In the genomic region with DNA sequence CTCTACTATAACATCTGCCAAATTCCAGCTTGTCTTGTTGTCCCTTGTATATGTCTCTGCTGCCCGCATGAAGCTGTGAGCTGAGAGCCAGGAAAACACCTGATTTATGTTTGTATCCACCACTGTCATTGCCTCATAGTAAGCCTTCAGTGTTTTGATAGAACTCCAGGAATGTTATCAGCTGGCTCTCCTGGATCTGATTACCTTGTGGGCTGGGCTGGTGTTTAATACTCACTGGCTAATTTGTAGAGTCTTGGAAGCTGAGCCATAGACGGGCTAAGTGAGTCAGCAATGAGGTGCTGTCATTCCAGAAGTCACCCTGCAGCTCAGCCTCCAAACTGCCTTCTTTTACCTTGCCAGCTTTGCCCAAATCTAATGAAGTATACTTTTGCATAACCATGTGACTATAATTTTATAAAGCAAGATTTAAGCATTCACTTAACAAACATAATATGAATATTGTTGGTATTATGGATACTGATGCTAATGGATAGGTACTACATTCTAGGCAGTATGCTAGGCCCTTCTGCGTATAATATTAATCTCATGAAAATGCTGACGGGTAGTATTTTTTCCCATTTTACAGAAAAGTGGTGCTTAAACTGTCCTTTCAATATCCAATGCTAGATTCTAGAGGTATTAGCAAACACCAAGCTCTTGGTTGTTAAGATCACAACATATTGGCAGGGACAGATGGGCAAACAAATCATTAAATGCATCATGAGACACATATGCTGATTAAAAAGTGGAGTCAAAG, we compare ENCODE assay signal across 14 cellular contexts.
DNase-seq lines count a peak whose midpoint lies in the region; ATAC-seq and TF ChIP-seq lines count a peak whose summit lies in the region.
"Had no signal": no experiment of that assay in that cellular context is flagged by ENCODE, and none has a peak within 500 bp of the region (broad histone marks: within the 10 kb centered on the region; RNA-seq: fewer than 3 reads in every experiment).

No MANE protein-coding gene starts in this region.

- H3K27me3 ChIP-seq in Caco-2 (replicated peaks; ENCODE audit: control insufficient read depth, insufficient read depth, low read length) (no peaks in the 10 kb centered on the region), liver (ENCODE audit: control insufficient read depth in 4 of 4, insufficient read depth in 4 of 4, low read length in 3 of 4) (no peaks in the 10 kb centered on the region)
- H3K27me3 ChIP-seq: neutrophil, Peyer's patch, thyroid gland had no signal

- peak overlapping the region in 1 of 2 donors; percentile 11 for H3K9ac ChIP-seq in liver (ENCODE audit: low read depth in 1 of 2, low read length in 2 of 2)

- CTCF ChIA-PET in Caco-2 (lab: Charles Lee), result interaction anchor here (0.5 to 1.0 kb wide), 3 partner anchors 26 to 194 kb away, joined by 3 read pairs; no protein-coding TSS in a partner anchor

- TF ChIP-seq RAD21 in liver (IDR thresholded peaks at IDR 0.05), result peak; percentile 57 to 67

- H3K4me1 Mint-ChIP-seq in Caco-2 (ENCODE audit: low read depth, unreplicated experiment) (peaks cover 52% of the 10 kb centered on the region), immature natural killer cell (peaks cover 14 to 18% of the 10 kb centered on the region in 2 donors)
- H3K4me1 Mint-ChIP-seq: activated T-helper 17 cell treated with anti-CD3 and anti-CD28 coated beads, Interleukin-2, amount 50 U/mL, for 72 hours had no signal

- H3K36me3 Mint-ChIP-seq in Caco-2 (ENCODE audit: insufficient read depth, unreplicated experiment), result no peaks in the 10 kb centered on the region
- no peaks in the 10 kb centered on the region for H3K36me3 Mint-ChIP-seq in immature natural killer cell
- H3K36me3 Mint-ChIP-seq: brain had no signal

- peak overlapping the region in 1 of 2 donors; percentile 3 for H3K27ac ChIP-seq in liver (ENCODE audit: low read depth in 1 of 2, low read length in 2 of 2)
- H3K27ac ChIP-seq: neutrophil, thyroid gland had no signal

- H3K9me3 ChIP-seq in Caco-2 (no peaks in the 10 kb centered on the region), liver (ENCODE audit: control insufficient read depth in 4 of 4, low read length in 3 of 4) (no peaks in the 10 kb centered on the region)
- H3K9me3 ChIP-seq: neutrophil, Peyer's patch, thyroid gland had no signal

- H3K4me3 ChIP-seq in Caco-2 (ENCODE audit: low read depth, low read length) (no peak overlapping the region), LNCaP clone FGC (ENCODE audit: low read depth, low read length) (no peak overlapping the region), astrocyte of the spinal cord (ENCODE audit: low read depth, low read length) (no peak overlapping the region), liver (ENCODE audit: low read depth in 1 of 3, low read length in 3 of 3) (no peak overlapping the region)
- H3K4me3 ChIP-seq: Peyer's patch, thyroid gland had no signal

- 65% methylated on average over 4 of the region's 4 CpGs for WGBS in liver

- H3K4me1 ChIP-seq in Caco-2 (peaks cover 71% of the 10 kb centered on the region), liver (ENCODE audit: control insufficient read depth in 4 of 4, insufficient read depth in 4 of 4, low read length in 3 of 4) (peaks cover 0 to 12% (median 3%) of the 10 kb centered on the region in 4 donors)
- H3K4me1 ChIP-seq: thyroid gland had no signal

- TF ChIP-seq CTCF in Caco-2 (IDR thresholded peaks at IDR 0.05; ENCODE audit: insufficient read depth in 1 of 2, low read depth in 1 of 2, low read length in 1 of 2, severe bottlenecking in 1 of 2, unreplicated experiment in 1 of 2), result no peak
- no peak for TF ChIP-seq CTCF in LNCaP clone FGC (IDR thresholded peaks at IDR 0.05; ENCODE audit: control insufficient read depth, extremely low read depth, insufficient read depth)
- no peak for TF ChIP-seq CTCF in astrocyte of the spinal cord (IDR thresholded peaks at IDR 0.05; ENCODE audit: low read depth, low read length)
- TF ChIP-seq CTCF in liver (IDR thresholded peaks at IDR 0.05; ENCODE audit: low read depth, low read length, missing input control), result no peak

- ATAC-seq in HG02870 (IDR thresholded peaks at IDR 0.05; ENCODE audit: unreplicated experiment) (no peak), HG02763 (IDR thresholded peaks at IDR 0.05; ENCODE audit: unreplicated experiment) (no peak), HG03565 (IDR thresholded peaks at IDR 0.05; ENCODE audit: unreplicated experiment) (no peak)
- ATAC-seq: activated T-helper 17 cell treated with anti-CD3 and anti-CD28 coated beads, Interleukin-2, amount 50 U/mL, for 72 hours had no signal

- intact Hi-C loops in Caco-2 (cut with micrococcal nuclease; ENCODE audit: unreplicated experiment), result loop anchor here (2.0 kb wide), 2 partner anchors 26 to 110 kb away; no protein-coding TSS in a partner anchor

- H3K27ac Mint-ChIP-seq in Caco-2 (ENCODE audit: unreplicated experiment) (peak overlapping the region; percentile 56), immature natural killer cell (no peak overlapping the region)
- H3K27ac Mint-ChIP-seq: activated T-helper 17 cell treated with anti-CD3 and anti-CD28 coated beads, Interleukin-2, amount 50 U/mL, for 72 hours; brain had no signal

- H3K36me3 ChIP-seq in Caco-2 (ENCODE audit: control insufficient read depth, insufficient read depth, low read length) (no peaks in the 10 kb centered on the region), liver (ENCODE audit: control insufficient read depth in 4 of 4, insufficient read depth in 3 of 4, low read depth in 1 of 4, low read length in 3 of 4) (no peaks in the 10 kb centered on the region)
- H3K36me3 ChIP-seq: neutrophil, Peyer's patch, thyroid gland had no signal

- peak; percentile 68 to 78 for DNase-seq in Caco-2
- peak; percentile 61 for DNase-seq in LNCaP clone FGC (ENCODE audit: low read depth)
- DNase-seq in astrocyte of the spinal cord (ENCODE audit: low read depth, low spot score), result peak; percentile 3
- no peak for DNase-seq in immature natural killer cell
- DNase-seq: head of caudate nucleus, thyroid gland had no signal

- POLR2A ChIA-PET in Caco-2 (lab: Charles Lee), result interaction anchor here (0.5 kb wide), 1 partner anchor 66 kb away, joined by 3 read pairs; no protein-coding TSS in a partner anchor

- H3K4me3 Mint-ChIP-seq in Caco-2 (ENCODE audit: unreplicated experiment) (no peak overlapping the region), immature natural killer cell (no peak overlapping the region)
- H3K4me3 Mint-ChIP-seq: activated T-helper 17 cell treated with anti-CD3 and anti-CD28 coated beads, Interleukin-2, amount 50 U/mL, for 72 hours; brain had no signal

- in situ Hi-C loops in astrocyte of the spinal cord (cut with HindIII; ENCODE audit: low sequenced_read_pairs), result no loop called here

- no TSS peak for BruUV-seq in Caco-2 (replicated peaks; lab: Mats Ljungman, UMichigan)

- no peaks in the 10 kb centered on the region for H3K27me3 Mint-ChIP-seq in Caco-2 (ENCODE audit: insufficient read depth, unreplicated experiment)
- peaks cover 1 to 3% (median 1%) of the 10 kb centered on the region in 3 donors for H3K27me3 Mint-ChIP-seq in immature natural killer cell (ENCODE audit: low read depth in 3 of 3)
- H3K27me3 Mint-ChIP-seq: brain had no signal

- H3K9me3 Mint-ChIP-seq in Caco-2 (ENCODE audit: unreplicated experiment) (no peaks in the 10 kb centered on the region), immature natural killer cell (peaks cover 0 to 1% (median 0%) of the 10 kb centered on the region in 6 donors)
- H3K9me3 Mint-ChIP-seq: activated T-helper 17 cell treated with anti-CD3 and anti-CD28 coated beads, Interleukin-2, amount 50 U/mL, for 72 hours had no signal

TF ChIP-seq in liver, 16 proteins besides CTCF, POLR2A, EP300 and RAD21 (continues in another document):
- TF ChIP-seq HNF4G (IDR thresholded peaks at IDR 0.05), result peak; percentile 29
- TF ChIP-seq, protein P1, sequence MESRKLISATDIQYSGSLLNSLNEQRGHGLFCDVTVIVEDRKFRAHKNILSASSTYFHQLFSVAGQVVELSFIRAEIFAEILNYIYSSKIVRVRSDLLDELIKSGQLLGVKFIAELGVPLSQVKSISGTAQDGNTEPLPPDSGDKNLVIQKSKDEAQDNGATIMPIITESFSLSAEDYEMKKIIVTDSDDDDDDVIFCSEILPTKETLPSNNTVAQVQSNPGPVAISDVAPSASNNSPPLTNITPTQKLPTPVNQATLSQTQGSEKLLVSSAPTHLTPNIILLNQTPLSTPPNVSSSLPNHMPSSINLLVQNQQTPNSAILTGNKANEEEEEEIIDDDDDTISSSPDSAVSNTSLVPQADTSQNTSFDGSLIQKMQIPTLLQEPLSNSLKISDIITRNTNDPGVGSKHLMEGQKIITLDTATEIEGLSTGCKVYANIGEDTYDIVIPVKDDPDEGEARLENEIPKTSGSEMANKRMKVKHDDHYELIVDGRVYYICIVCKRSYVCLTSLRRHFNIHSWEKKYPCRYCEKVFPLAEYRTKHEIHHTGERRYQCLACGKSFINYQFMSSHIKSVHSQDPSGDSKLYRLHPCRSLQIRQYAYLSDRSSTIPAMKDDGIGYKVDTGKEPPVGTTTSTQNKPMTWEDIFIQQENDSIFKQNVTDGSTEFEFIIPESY (IDR thresholded peaks at IDR 0.05), result peak; percentile 56
- no peak for TF ChIP-seq EGR1 (IDR thresholded peaks at IDR 0.05; ENCODE audit: low read depth in 2 of 2)
- TF ChIP-seq HNF4A (conservative IDR thresholded peaks at IDR 0.05), result peak; percentile 47 to 63
- TF ChIP-seq NR2F2 (IDR thresholded peaks at IDR 0.05), result no peak
- no peak for TF ChIP-seq GABPA (IDR thresholded peaks at IDR 0.05 in 1 of 2, conservative IDR thresholded peaks at IDR 0.05 in 1 of 2)
- TF ChIP-seq SP1 (IDR thresholded peaks at IDR 0.05), result peak; percentile 51
- TF ChIP-seq FOXA1 (IDR thresholded peaks at IDR 0.05), result no peak
- TF ChIP-seq, protein P2, sequence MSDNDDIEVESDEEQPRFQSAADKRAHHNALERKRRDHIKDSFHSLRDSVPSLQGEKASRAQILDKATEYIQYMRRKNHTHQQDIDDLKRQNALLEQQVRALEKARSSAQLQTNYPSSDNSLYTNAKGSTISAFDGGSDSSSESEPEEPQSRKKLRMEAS (IDR thresholded peaks at IDR 0.05), result peak; percentile 69
- TF ChIP-seq JUND (IDR thresholded peaks at IDR 0.05), result peak in 1 of 2 donors; percentile 80
- TF ChIP-seq, protein P3, sequence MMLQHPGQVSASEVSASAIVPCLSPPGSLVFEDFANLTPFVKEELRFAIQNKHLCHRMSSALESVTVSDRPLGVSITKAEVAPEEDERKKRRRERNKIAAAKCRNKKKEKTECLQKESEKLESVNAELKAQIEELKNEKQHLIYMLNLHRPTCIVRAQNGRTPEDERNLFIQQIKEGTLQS (IDR thresholded peaks at IDR 0.05), result peak; percentile 57
- TF ChIP-seq TAF1 (conservative IDR thresholded peaks at IDR 0.05), result no peak
- TF ChIP-seq YY1 (IDR thresholded peaks at IDR 0.05), result peak; percentile 59
- peak; percentile 46 for TF ChIP-seq FOXA2 (IDR thresholded peaks at IDR 0.05)
- peak; percentile 42 to 83 for TF ChIP-seq RXRA (IDR thresholded peaks at IDR 0.05)

Comparison
In these comparisons a context has a peak if more than half of its experiments do, and no peak if none do; other contexts are left out.
1. DNase-seq: peak in Caco-2 (2 of 2), LNCaP clone FGC (single experiment) and astrocyte of the spinal cord (single experiment); none in immature natural killer cell (0 of 3).